In the genomic region with DNA sequence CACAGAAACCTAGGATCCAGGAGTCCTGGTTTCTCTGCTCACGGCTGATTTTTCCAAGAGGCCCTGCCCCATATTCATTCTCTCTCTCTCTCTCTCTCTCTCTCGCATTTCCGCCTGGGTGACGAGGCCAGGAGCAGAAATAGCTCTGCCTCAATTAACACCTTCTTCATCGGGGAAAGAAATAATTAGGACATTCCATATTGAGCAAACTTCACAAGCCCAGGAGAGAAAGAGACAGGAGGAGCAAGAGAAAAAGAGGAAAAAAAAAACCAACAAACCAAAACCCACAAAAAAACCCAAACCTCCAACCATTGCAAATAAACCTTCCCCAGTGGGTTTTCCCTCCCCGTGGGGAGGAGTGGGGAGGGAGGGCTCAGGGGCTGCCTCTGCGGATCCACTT, we compare ENCODE assay signal across 7 cellular contexts.
"Had no signal": no experiment of that assay in that cellular context is flagged by ENCODE, and none has a peak within 500 bp of the region (broad histone marks: within the 10 kb centered on the region; RNA-seq: fewer than 3 reads in every experiment).

No MANE protein-coding gene starts in this region.

- H3K27ac ChIP-seq: GM23248, HL-60 had no signal

- FAIRE-seq: HepG2 had no signal

- H3K4me3 ChIP-seq: GM23248 had no signal

- DNase-seq: GM23248, GOT3, H9, HCEC 1CT, KBM-7 had no signal

- ATAC-seq: HepG2 had no signal
